Comparison of ENCODE assay signal across 8 cellular contexts in genomic region chr1:182029002-182029378, GRCh38. TPM values are rescaled to one million over a fixed set of nuclear protein-coding genes. Genes with fewer than 3 reads are reported as not detected.
DNase-seq lines count a peak whose midpoint lies in the region; ATAC-seq, FAIRE-seq and TF ChIP-seq lines count a peak whose summit lies in the region.

No MANE protein-coding gene starts in this region.

- H3K27ac ChIP-seq in DOHH2 (ENCODE audit: low read depth, low read length): no peak overlapping the region
- no peak overlapping the region for H3K27ac ChIP-seq in Panc1 (ENCODE audit: low read length)
- peak overlapping the region; percentile 90 to 92 for H3K27ac ChIP-seq in esophagus (ENCODE audit: low read depth in 2 of 2, low read length in 1 of 2)

- no peaks in the 10 kb centered on the region for H3K27me3 Mint-ChIP-seq in progenitor cell of endocrine pancreas

- TF ChIP-seq CTCF in DOHH2 (IDR thresholded peaks at IDR 0.05; ENCODE audit: low read depth, low read length, poor library complexity, severe bottlenecking): no peak
- no peak for TF ChIP-seq CTCF in Panc1 (IDR thresholded peaks at IDR 0.05)
- TF ChIP-seq CTCF in progenitor cell of endocrine pancreas (IDR thresholded peaks at IDR 0.05; ENCODE audit: unreplicated experiment): no peak

- H3K27me3 ChIP-seq in DOHH2 (ENCODE audit: control insufficient read depth, low read length) (no peaks in the 10 kb centered on the region), Panc1 (ENCODE audit: control insufficient read depth, insufficient read depth, low read length) (no peaks in the 10 kb centered on the region; the same call in 1 of the 2 replicates), esophagus (ENCODE audit: control insufficient read depth in 1 of 2, insufficient read depth in 2 of 2, low read length in 2 of 2) (no peaks in the 10 kb centered on the region)

- no peak for FAIRE-seq in GM12891 (lab: Jason Lieb, UNC)

- no peaks in the 10 kb centered on the region for H3K9me2 ChIP-seq in DOHH2 (replicated peaks; ENCODE audit: control insufficient read depth, low read length)

- H3F3A ChIP-seq in DOHH2 (ENCODE audit: control insufficient read depth, insufficient read depth): no peaks in the 10 kb centered on the region

- POLR2A ChIA-PET in Panc1 (lab: Charles Lee): interaction anchor here (0.6 kb wide), 1 partner anchor 189 kb away, joined by 17 read pairs; no protein-coding TSS in a partner anchor

- DNase-seq in Panc1 (ENCODE audit: low read depth, low spot score) (no peak), progenitor cell of endocrine pancreas (ENCODE audit: low spot score, unreplicated experiment) (no peak), GM12891 (ENCODE audit: insufficient read length, low spot score) (no peak)

- H3K36me3 ChIP-seq in DOHH2 (ENCODE audit: control insufficient read depth, low read length): no peaks in the 10 kb centered on the region
- H3K36me3 ChIP-seq in Panc1 (ENCODE audit: control insufficient read depth, insufficient read depth, low read length): no peaks in the 10 kb centered on the region; the same call in 1 of the 2 replicates
- H3K36me3 ChIP-seq in esophagus (ENCODE audit: control insufficient read depth in 2 of 2, insufficient read depth in 2 of 2, low read length in 1 of 2): no peaks in the 10 kb centered on the region

- intact Hi-C loops in Panc1 (cut with micrococcal nuclease; ENCODE audit: unreplicated experiment): no loop called here

- H3K4me1 ChIP-seq in DOHH2 (ENCODE audit: control insufficient read depth, low read length) (peaks cover 4% of the 10 kb centered on the region; the same call in 1 of the 2 replicates), Panc1 (ENCODE audit: control insufficient read depth, insufficient read depth, low read length) (no peaks in the 10 kb centered on the region), esophagus (ENCODE audit: control insufficient read depth in 2 of 2, insufficient read depth in 2 of 2, low read length in 1 of 2) (no peaks in the 10 kb centered on the region)

- ATAC-seq in Panc1 (no peak), HG02610 (IDR thresholded peaks at IDR 0.05; ENCODE audit: unreplicated experiment) (no peak), GM19395 (IDR thresholded peaks at IDR 0.05; ENCODE audit: unreplicated experiment) (no peak), GM18858 (IDR thresholded peaks at IDR 0.05; ENCODE audit: unreplicated experiment) (no peak)

- in situ Hi-C loops in Panc1 (cut with HindIII; ENCODE audit: low pct_unique_long_range_greater_than_20kb, low sequenced_read_pairs): no loop called here

- peak overlapping the region; percentile 73 for H3K4me3 ChIP-seq in DOHH2 (ENCODE audit: low read length)
- peak overlapping the region; percentile 44 to 55 for H3K4me3 ChIP-seq in Panc1 (ENCODE audit: low read depth in 2 of 2, low read length in 2 of 2)
- H3K4me3 ChIP-seq in esophagus (ENCODE audit: low read depth in 1 of 2, low read length in 2 of 2): peak overlapping the region; percentile 44 to 67

- H3K79me2 ChIP-seq in DOHH2 (ENCODE audit: control insufficient read depth, low read length): no peaks in the 10 kb centered on the region

- no peaks in the 10 kb centered on the region for H3K36me3 Mint-ChIP-seq in progenitor cell of endocrine pancreas (ENCODE audit: insufficient read depth)

- peaks cover 12% of the 10 kb centered on the region for H3K4me1 Mint-ChIP-seq in progenitor cell of endocrine pancreas (ENCODE audit: low read depth)

- no TSS peak for BruUV-seq in Panc1 (replicated peaks; lab: Mats Ljungman, UMichigan)

- no peaks in the 10 kb centered on the region for H3K9me3 ChIP-seq in DOHH2 (ENCODE audit: control insufficient read depth, insufficient read depth, low read length)
- no peaks in the 10 kb centered on the region for H3K9me3 ChIP-seq in Panc1 (ENCODE audit: control insufficient read depth, insufficient read depth, low read depth, low read length)
- no peaks in the 10 kb centered on the region for H3K9me3 ChIP-seq in esophagus (ENCODE audit: control insufficient read depth in 2 of 2, insufficient read depth in 1 of 2, low read depth in 1 of 2, low read length in 1 of 2)

- no peaks in the 10 kb centered on the region for H4K20me1 ChIP-seq in DOHH2 (ENCODE audit: control insufficient read depth, insufficient read depth, low read depth, low read length)

- peak overlapping the region; percentile 91 for H3K4me3 Mint-ChIP-seq in progenitor cell of endocrine pancreas (ENCODE audit: low read depth)

- TF ChIP-seq POLR2A in GM12891 (IDR thresholded peaks at IDR 0.05; ENCODE audit: low read depth, low read length): no peak

- H3K9me3 Mint-ChIP-seq in progenitor cell of endocrine pancreas (ENCODE audit: low read depth): no peaks in the 10 kb centered on the region

- peak overlapping the region; percentile 99 for H3K27ac Mint-ChIP-seq in progenitor cell of endocrine pancreas

- CTCF ChIA-PET in Panc1 (lab: Charles Lee): interaction anchor here (0.6 to 0.7 kb wide), 2 partner anchors 22 to 839 kb away, joined by 5 to 8 read pairs; no protein-coding TSS in a partner anchor

- 0 to 3% methylated on average over 2 of the region's 2 CpGs for WGBS in esophagus, 2 donors

- peak overlapping the region; percentile 73 for H3K4me2 ChIP-seq in DOHH2 (ENCODE audit: low read length)

TF ChIP-seq in GM12891, 5 proteins besides CTCF, POLR2A, EP300 and RAD21:
- TF ChIP-seq TAF1 (IDR thresholded peaks at IDR 0.05; ENCODE audit: low read depth, low read length) (no peak), SPI1 (IDR thresholded peaks at IDR 0.05; ENCODE audit: low read depth, low read length) (no peak), POU2F2 (IDR thresholded peaks at IDR 0.05; ENCODE audit: low read depth, low read length) (no peak), POLR2AphosphoS5 (IDR thresholded peaks at IDR 0.05; ENCODE audit: low read depth, low read length) (no peak), PAX5 (IDR thresholded peaks at IDR 0.05; ENCODE audit: insufficient read depth, low read length, severe bottlenecking) (no peak)

RNA-seq across cellular contexts. Expression of gene ZNF648, which starts 32.5 kb away (rescaled TPM):
- total RNA-seq in Panc1 (2021; ENCODE audit: unreplicated experiment) (not detected), progenitor cell of endocrine pancreas (0.81 and 1.2 TPM in 2 replicates)
- polyA plus RNA-seq in Panc1 (2012; ENCODE audit: insufficient read length): not detected
- polyA plus RNA-seq in esophagus: not detected
- polyA plus RNA-seq in GM12891 (2012; ENCODE audit: low read depth, missing spikeins): 0.03 TPM

Comparison
In these comparisons a context has a peak if more than half of its experiments do, and no peak if none do; other contexts are left out.
1. H3K27ac ChIP-seq: peak in esophagus (2 of 2); none in DOHH2 (single experiment) and Panc1 (single experiment).
2. Peak in every context shown above with its lines, with median percentiles within 50 percentile points of each other: H3K4me3 ChIP-seq.